Comparison of ENCODE assay signal across 9 cellular contexts in genomic region chr11:1382429-1382828, GRCh38. TPM values are rescaled to one million over a fixed set of nuclear protein-coding genes. Genes with fewer than 3 reads are reported as not detected.
DNase-seq lines count a peak whose midpoint lies in the region; ATAC-seq, FAIRE-seq and TF ChIP-seq lines count a peak whose summit lies in the region.
"Had no signal": no experiment of that assay in that cellular context is flagged by ENCODE, and none has a peak within 500 bp of the region (broad histone marks: within the 10 kb centered on the region; RNA-seq: fewer than 3 reads in every experiment).

No MANE protein-coding gene starts in this region.

- no peak for ATAC-seq in activated CD8-positive, alpha-beta T cell treated with anti-CD3 and anti-CD28 coated beads, Interleukin-2, amount 10 ng/mL, durations not matched to agents 7 days and 5 days
- ATAC-seq in lower lobe of right lung = peak in 1 of 2 donors; percentile 8
- ATAC-seq in GM21528 (IDR thresholded peaks at IDR 0.05; ENCODE audit: low FRiP score, unreplicated experiment) = no peak

- H3K36me3 Mint-ChIP-seq in activated naive CD4-positive, alpha-beta T cell treated with anti-CD3 and anti-CD28 coated beads, Interleukin-2, amount 50 U/mL, for 24 hours = no peaks in the 10 kb centered on the region
- no peaks in the 10 kb centered on the region for H3K36me3 Mint-ChIP-seq in activated CD8-positive, alpha-beta T cell treated with anti-CD3 and anti-CD28 coated beads, Interleukin-2, amount 10 ng/mL, durations not matched to agents 7 days and 5 days (ENCODE audit: low read depth)
- H3K36me3 Mint-ChIP-seq in type B pancreatic cell = no peaks in the 10 kb centered on the region

- peaks cover 5% of the 10 kb centered on the region for H3K4me1 ChIP-seq in lower lobe of right lung

- H3K27me3 ChIP-seq in lower lobe of right lung (ENCODE audit: low read depth) = no peaks in the 10 kb centered on the region

- TF ChIP-seq CTCF in lower lobe of right lung (IDR thresholded peaks at IDR 0.05) (no peak), type B pancreatic cell (conservative IDR thresholded peaks at IDR 0.05) (no peak), D721Med (IDR thresholded peaks at IDR 0.05; ENCODE audit: insufficient read depth, missing control alignments) (no peak)

- CTCF ChIA-PET in activated CD8-positive, alpha-beta T cell treated with anti-CD3 and anti-CD28 coated beads, Interleukin-2, amount 10 ng/mL, durations not matched to agents 7 days and 5 days (lab: Charles Lee) = interaction anchor here (0.7 kb wide), 1 partner anchor 73 kb away, joined by 3 read pairs; the partner anchor contains the start of gene TOLLIP

- DNase-seq in activated naive CD4-positive, alpha-beta T cell (lab: John Stamatoyannopoulos, UW) = no peak
- DNase-seq in activated CD8-positive, alpha-beta T cell treated with anti-CD3 and anti-CD28 coated beads, Interleukin-2, amount 10 ng/mL, durations not matched to agents 7 days and 5 days = no peak
- DNase-seq in lower lobe of right lung (peak; percentile 51), type B pancreatic cell (ENCODE audit: extremely low spot score, unreplicated experiment) (no peak), glomerular visceral epithelial cell (ENCODE audit: extremely low spot score) (no peak), D721Med (ENCODE audit: insufficient read length, low spot score) (no peak)
- DNase-seq: NCI-H2029 treated with DMSO at 0.1 percent for 48 hours had no signal

- no peak overlapping the region for H3K27ac ChIP-seq in lower lobe of right lung

- H3K36me3 ChIP-seq in lower lobe of right lung = no peaks in the 10 kb centered on the region

- peaks cover 11% of the 10 kb centered on the region for H3K4me1 Mint-ChIP-seq in activated naive CD4-positive, alpha-beta T cell treated with anti-CD3 and anti-CD28 coated beads, Interleukin-2, amount 50 U/mL, for 24 hours
- peaks cover 15% of the 10 kb centered on the region for H3K4me1 Mint-ChIP-seq in activated CD8-positive, alpha-beta T cell treated with anti-CD3 and anti-CD28 coated beads, Interleukin-2, amount 10 ng/mL, durations not matched to agents 7 days and 5 days (ENCODE audit: low read depth)
- peaks cover 7% of the 10 kb centered on the region for H3K4me1 Mint-ChIP-seq in type B pancreatic cell (ENCODE audit: unreplicated experiment)

- H3K27ac Mint-ChIP-seq in activated naive CD4-positive, alpha-beta T cell treated with anti-CD3 and anti-CD28 coated beads, Interleukin-2, amount 50 U/mL, for 24 hours = peak overlapping the region; percentile 59
- H3K27ac Mint-ChIP-seq in activated CD8-positive, alpha-beta T cell treated with anti-CD3 and anti-CD28 coated beads, Interleukin-2, amount 10 ng/mL, durations not matched to agents 7 days and 5 days = peak overlapping the region; percentile 16
- H3K27ac Mint-ChIP-seq in type B pancreatic cell = no peak overlapping the region

- no peaks in the 10 kb centered on the region for H3K9me3 Mint-ChIP-seq in activated naive CD4-positive, alpha-beta T cell treated with anti-CD3 and anti-CD28 coated beads, Interleukin-2, amount 50 U/mL, for 24 hours
- no peaks in the 10 kb centered on the region for H3K9me3 Mint-ChIP-seq in activated CD8-positive, alpha-beta T cell treated with anti-CD3 and anti-CD28 coated beads, Interleukin-2, amount 10 ng/mL, durations not matched to agents 7 days and 5 days (ENCODE audit: insufficient read depth)
- H3K9me3 Mint-ChIP-seq in type B pancreatic cell = no peaks in the 10 kb centered on the region

- H3K27me3 Mint-ChIP-seq in activated naive CD4-positive, alpha-beta T cell treated with anti-CD3 and anti-CD28 coated beads, Interleukin-2, amount 50 U/mL, for 24 hours = no peaks in the 10 kb centered on the region
- peaks cover 8% of the 10 kb centered on the region for H3K27me3 Mint-ChIP-seq in activated CD8-positive, alpha-beta T cell treated with anti-CD3 and anti-CD28 coated beads, Interleukin-2, amount 10 ng/mL, durations not matched to agents 7 days and 5 days (ENCODE audit: low read depth)
- peaks cover 26% of the 10 kb centered on the region for H3K27me3 Mint-ChIP-seq in type B pancreatic cell

- H3K4me3 ChIP-seq in lower lobe of right lung = no peak overlapping the region

- FAIRE-seq in D721Med (lab: Jason Lieb, UNC) = no peak

- intact Hi-C loops in lower lobe of right lung (cut with DNase I) = no loop called here

- no peaks in the 10 kb centered on the region for H3K9me3 ChIP-seq in lower lobe of right lung

- H3K4me3 Mint-ChIP-seq in activated naive CD4-positive, alpha-beta T cell treated with anti-CD3 and anti-CD28 coated beads, Interleukin-2, amount 50 U/mL, for 24 hours = peak overlapping the region; percentile 64
- H3K4me3 Mint-ChIP-seq in activated CD8-positive, alpha-beta T cell treated with anti-CD3 and anti-CD28 coated beads, Interleukin-2, amount 10 ng/mL, durations not matched to agents 7 days and 5 days = peak overlapping the region; percentile 35
- peak overlapping the region; percentile 74 for H3K4me3 Mint-ChIP-seq in type B pancreatic cell

- POLR2A ChIA-PET in activated CD8-positive, alpha-beta T cell treated with anti-CD3 and anti-CD28 coated beads, Interleukin-2, amount 10 ng/mL, durations not matched to agents 7 days and 5 days (lab: Charles Lee) = interaction anchor here (0.5 kb wide), 1 partner anchor 73 kb away, joined by 3 read pairs; the partner anchor contains the start of gene TOLLIP

RNA-seq across cellular contexts. Expression of gene BRSK2, which starts 7.3 kb away (rescaled TPM):
- total RNA-seq in activated CD8-positive, alpha-beta T cell treated with anti-CD3 and anti-CD28 coated beads, Interleukin-2, amount 10 ng/mL, durations not matched to agents 7 days and 5 days = under 1 TPM in 1 of 2 experiments, not detected in 1; 0.39 TPM
- total RNA-seq in lower lobe of right lung = 0.62 TPM
- 8.6 and 13.8 TPM in 2 replicates for total RNA-seq in type B pancreatic cell (ENCODE audit: low replicate concordance)
